16 cellular contexts compared by ENCODE assay signal in genomic region chr6:16676376-16676775, GRCh38.
DNase-seq lines count a peak whose midpoint lies in the region; ATAC-seq, FAIRE-seq and TF ChIP-seq lines count a peak whose summit lies in the region.
"Had no signal": no experiment of that assay in that cellular context is flagged by ENCODE, and none has a peak within 500 bp of the region (broad histone marks: within the 10 kb centered on the region; RNA-seq: fewer than 3 reads in every experiment).

No MANE protein-coding gene starts in this region.

- no peak overlapping the region for H3K4me2 ChIP-seq in GM12878 (ENCODE audit: control insufficient read depth, insufficient read depth)

- H3K27ac ChIP-seq in right atrium auricular region = peak overlapping the region; percentile 63 to 71
- no peak overlapping the region for H3K27ac ChIP-seq in right cardiac atrium (ENCODE audit: low read length)
- H3K27ac ChIP-seq in GM12878 (ENCODE audit: control insufficient read depth, insufficient read depth) = no peak overlapping the region
- peak overlapping the region; percentile 38 for H3K27ac ChIP-seq in neutrophil
- peak overlapping the region; percentile 21 for H3K27ac ChIP-seq in vagina

- RAD21 ChIA-PET in GM12878 (lab: Charles Lee; ENCODE audit: unreplicated experiment) = no interaction called here

- H2AFZ ChIP-seq in GM12878 (ENCODE audit: control insufficient read depth, low read depth, low read length) = no peak overlapping the region

- H3K79me2 ChIP-seq in GM12878 (ENCODE audit: control insufficient read depth, insufficient read depth, low read length) = no peaks in the 10 kb centered on the region

- H3K27me3 ChIP-seq in right atrium auricular region (no peaks in the 10 kb centered on the region), right cardiac atrium (ENCODE audit: control insufficient read depth, insufficient read depth) (no peaks in the 10 kb centered on the region), GM12878 (replicated peaks in 1 of 2; ENCODE audit: control insufficient read depth in 2 of 2, insufficient read depth in 2 of 2, low read length in 1 of 2) (no peaks in the 10 kb centered on the region), neutrophil (no peaks in the 10 kb centered on the region), vagina (no peaks in the 10 kb centered on the region)

- TF ChIP-seq RAD21 in GM12878 (IDR thresholded peaks at IDR 0.05; ENCODE audit: insufficient read depth, low read depth, low read length) = no peak

- CTCF ChIA-PET in GM12878 (lab: Yijun Ruan, JAX) = no interaction called here

- TF ChIP-seq EP300 in GM12878 (IDR thresholded peaks at IDR 0.05; ENCODE audit: borderline replicate concordance in 1 of 2, control insufficient read depth in 1 of 2, low read depth in 2 of 2, low read length in 2 of 2) = no peak

- FAIRE-seq in GM12878 (lab: Jason Lieb, UNC) = no peak

- intact Hi-C loops in right cardiac atrium (cut with DNase I) (loop anchor here in 1 of 4 donors (10.0 kb wide), 1 partner anchor 78 kb away; no protein-coding TSS in a partner anchor), GM12878 (cut with micrococcal nuclease; ENCODE audit: unreplicated experiment) (no loop called here), vagina (cut with DNase I) (no loop called here)

- SMC1A ChIA-PET in GM12878 (lab: Charles Lee; ENCODE audit: uncharacterized antibody, unreplicated experiment) = no interaction called here

- in situ Hi-C loops in GM12878 (cut with MboI) = no loop called here

- no TSS peak for BruUV-seq in GM12878 (replicated peaks; lab: Mats Ljungman, UMichigan)

- H3K36me3 ChIP-seq in right atrium auricular region (no peaks in the 10 kb centered on the region), GM12878 (ENCODE audit: control insufficient read depth in 2 of 2, insufficient read depth in 2 of 2, low read length in 1 of 2) (no peaks in the 10 kb centered on the region; a peak in 1 of 4 replicates), neutrophil (no peaks in the 10 kb centered on the region), vagina (no peaks in the 10 kb centered on the region)

- H3K9me3 ChIP-seq in right atrium auricular region (no peaks in the 10 kb centered on the region), right cardiac atrium (ENCODE audit: control insufficient read depth, low read length) (no peaks in the 10 kb centered on the region), GM12878 (replicated peaks; ENCODE audit: control insufficient read depth, insufficient read depth, low read length) (no peaks in the 10 kb centered on the region; the same call in 2 of the 3 replicates), neutrophil (no peaks in the 10 kb centered on the region), vagina (no peaks in the 10 kb centered on the region)

- TF ChIP-seq POLR2A in GM12878 (IDR thresholded peaks at IDR 0.05; ENCODE audit: low read depth, low read length) (no peak), vagina (IDR thresholded peaks at IDR 0.05) (no peak)

- no peak for ATAC-seq in right cardiac atrium
- peak; percentile 33; the same call in 1 of the 3 replicates for ATAC-seq in GM12878
- no peak for ATAC-seq in GM21825 (IDR thresholded peaks at IDR 0.05; ENCODE audit: unreplicated experiment)
- ATAC-seq: naive thymus-derived CD4-positive, alpha-beta T cell had no signal

- no peak overlapping the region for H3K9ac ChIP-seq in GM12878 (ENCODE audit: control insufficient read depth, insufficient read depth, low read length)

- 41% methylated on average over 2 of the region's 2 CpGs for WGBS in right cardiac atrium
- WGBS in GM12878 (ENCODE audit: insufficient coverage, insufficient replicate concordance, low lambda C conversion rate, missing lambda C conversion rate) = 35% methylated on average over 2 of the region's 2 CpGs

- no peak overlapping the region for H3K4me3 ChIP-seq in right atrium auricular region
- H3K4me3 ChIP-seq in right cardiac atrium (ENCODE audit: low read length) = no peak overlapping the region
- no peak overlapping the region for H3K4me3 ChIP-seq in GM12878
- H3K4me3 ChIP-seq in neutrophil (ENCODE audit: low read depth in 1 of 2, low read length in 1 of 2) = no peak overlapping the region
- H3K4me3 ChIP-seq in vagina = no peak overlapping the region

- POLR2A ChIA-PET in GM12878 (lab: Charles Lee) = no interaction called here

- no peaks in the 10 kb centered on the region for H4K20me1 ChIP-seq in GM12878 (ENCODE audit: control insufficient read depth, insufficient read depth)

- H3K4me1 ChIP-seq in right atrium auricular region = peaks cover 0 to 34% of the 10 kb centered on the region in 2 donors
- peaks cover 2% of the 10 kb centered on the region for H3K4me1 ChIP-seq in right cardiac atrium (ENCODE audit: control insufficient read depth, insufficient read depth, low read length)
- peaks cover 7% of the 10 kb centered on the region for H3K4me1 ChIP-seq in GM12878 (ENCODE audit: control insufficient read depth, insufficient read depth, low read length)
- peaks cover 46 to 47% of the 10 kb centered on the region in 2 experiments for H3K4me1 ChIP-seq in neutrophil (ENCODE audit: control insufficient read depth in 1 of 2, insufficient read depth in 1 of 2, low read depth in 1 of 2, low read length in 1 of 2)
- H3K4me1 ChIP-seq in vagina = peaks cover 67% of the 10 kb centered on the region

- DNase-seq in right atrium auricular region (ENCODE audit: low spot score) = no peak
- DNase-seq in right cardiac atrium = no peak
- no peak for DNase-seq in GM12878 (ENCODE audit: low read depth, low spot score)
- no peak for DNase-seq in vagina (ENCODE audit: extremely low spot score in 2 of 2)
- no peak for DNase-seq in NCI-H2171 treated with DMSO at 0.1 percent for 48 hours (lab: John Stamatoyannopoulos, UW)
- no peak for DNase-seq in DMS153 (lab: John Stamatoyannopoulos, UW)
- DNase-seq: activated effector memory CD4-positive, alpha-beta T cell treated with Interleukin-2 at 50 U/mL for 16 hours; amygdala; cerebellar nuclear complex; effector memory CD8-positive, alpha-beta T cell; H7; MV-4-11; naive thymus-derived CD4-positive, alpha-beta T cell; NCI-H187 treated with DMSO at 0.1 percent for 48 hours had no signal

- TF ChIP-seq CTCF in right atrium auricular region (IDR thresholded peaks at IDR 0.05) = no peak
- TF ChIP-seq CTCF in GM12878 (IDR thresholded peaks at IDR 0.05 in 2 of 3, conservative IDR thresholded peaks at IDR 0.05 in 1 of 3; ENCODE audit: control insufficient read depth in 2 of 3, extremely low read depth in 1 of 3, insufficient read depth in 1 of 3, low read depth in 3 of 3, low read length in 3 of 3) = no peak
- TF ChIP-seq CTCF in neutrophil (IDR thresholded peaks at IDR 0.05) = no peak
- no peak for TF ChIP-seq CTCF in vagina (IDR thresholded peaks at IDR 0.05)

TF ChIP-seq in GM12878, 131 proteins besides CTCF, POLR2A, EP300 and RAD21:
- TF ChIP-seq NBN (IDR thresholded peaks at IDR 0.05) (no peak), TAF1 (IDR thresholded peaks at IDR 0.05; ENCODE audit: borderline replicate concordance, low read depth, low read length) (no peak), WRNIP1 (IDR thresholded peaks at IDR 0.05; ENCODE audit: borderline replicate concordance, low read depth, low read length) (no peak), ASH2L (IDR thresholded peaks at IDR 0.05; ENCODE audit: borderline replicate concordance, low read depth) (no peak), RUNX3 (IDR thresholded peaks at IDR 0.05; ENCODE audit: low read length) (no peak), HCFC1 (IDR thresholded peaks at IDR 0.05; ENCODE audit: low read length) (no peak), POLR2AphosphoS5 (IDR thresholded peaks at IDR 0.05; ENCODE audit: low read length) (no peak), IKZF1 (conservative IDR thresholded peaks at IDR 0.05) (no peak), ZBTB11 (CRISPR knock-in tag; IDR thresholded peaks at IDR 0.05) (no peak), HDAC6 (IDR thresholded peaks at IDR 0.05; ENCODE audit: unreplicated experiment) (no peak), NFYA (IDR thresholded peaks at IDR 0.05; ENCODE audit: borderline replicate concordance, low read depth, low read length) (no peak), SUZ12 (IDR thresholded peaks at IDR 0.05; ENCODE audit: unreplicated experiment) (no peak)

Comparison
In these comparisons a context has a peak if more than half of its experiments do, and no peak if none do; other contexts are left out.
1. H3K27ac ChIP-seq: peak in right atrium auricular region (2 of 2), neutrophil (single experiment) and vagina (single experiment); none in right cardiac atrium (single experiment) and GM12878 (single experiment).